ENCODE assay signal across 30 cellular contexts in genomic region chr20:33296206-33296605, GRCh38. TPM values are rescaled to one million over a fixed set of nuclear protein-coding genes. Genes with fewer than 3 reads are reported as not detected.
"Had no signal": no experiment of that assay in that cellular context is flagged by ENCODE, and none has a peak within 500 bp of the region (broad histone marks: within the 10 kb centered on the region; RNA-seq: fewer than 3 reads in every experiment).

No MANE protein-coding gene starts in this region.

- H3K4me1 ChIP-seq: ascending aorta, uterus had no signal

- ATAC-seq: activated CD4-positive, alpha-beta T cell treated with anti-CD3 and anti-CD28 coated beads for 36 hours; effector memory CD8-positive, alpha-beta T cell; heart right ventricle; natural killer cell treated with Interleukin-12 subunit alpha and Interleukin-12 subunit beta and Interleukin-15 and Interleukin-18, amount 100 ng/mL, for 72 hours; right cardiac atrium; stimulated activated naive CD8-positive, alpha-beta T cell treated with anti-CD3 and anti-CD28 coated beads, Interleukin-15, Interleukin-2, amounts not matched to agents 100 U/mL and 50 U/mL, for 24 hours had no signal

- H3K36me3 ChIP-seq: ascending aorta, heart right ventricle, left ventricle myocardium inferior, thoracic aorta, uterus had no signal

- H3K4me3 ChIP-seq: ascending aorta, heart right ventricle, left ventricle myocardium inferior, lung, thoracic aorta, uterus had no signal

- H3K27ac ChIP-seq: ascending aorta, heart right ventricle, left ventricle myocardium inferior, thoracic aorta, uterus had no signal

- H3K9me3 ChIP-seq: ascending aorta, heart right ventricle, left ventricle myocardium inferior, thoracic aorta, uterus had no signal

- H3K27me3 ChIP-seq: ascending aorta had no signal

- DNase-seq: activated CD4-positive, alpha-beta T cell treated with anti-CD3 and anti-CD28 coated beads for 36 hours; activated CD4-positive, alpha-beta T cell treated with anti-CD3 and anti-CD28 coated beads, Interleukin-2, amount 50 U/mL, for 4 hours; activated CD4-positive, CD25-positive, alpha-beta regulatory T cell; activated effector memory CD4-positive, alpha-beta T cell treated with anti-CD3 and anti-CD28 coated beads, Interleukin-2, amount 50 U/mL, for 16 hours; activated naive CD4-positive, alpha-beta T cell treated with anti-CD3 and anti-CD28 coated beads for 36 hours; activated naive CD8-positive, alpha-beta T cell treated with anti-CD3 and anti-CD28 coated beads, Interleukin-2, amount 10 ng/mL, durations not matched to agents 7 days and 5 days; caudate nucleus; cortex of kidney; effector memory CD8-positive, alpha-beta T cell; erythroblast; foreskin melanocyte; heart right ventricle; kidney glomerular epithelial cell; left ventricle myocardium inferior; mesendoderm; right cardiac atrium; stimulated activated CD4-positive, alpha-beta T cell treated with anti-CD3 and anti-CD28 coated beads, Interleukin-4, amount 100 ng/mL, for 1 hour; stimulated activated naive CD8-positive, alpha-beta T cell treated with anti-CD3 and anti-CD28 coated beads, Interleukin-15, Interleukin-2, amounts not matched to agents 100 U/mL and 50 U/mL, for 24 hours; T-helper 1 cell; uterus had no signal

RNA-seq across cellular contexts. Expression of gene BPIFB1, which starts 13.2 kb away (rescaled TPM):
- total RNA-seq: activated CD4-positive, alpha-beta T cell treated with anti-CD3 and anti-CD28 coated beads for 36 hours; activated naive CD4-positive, alpha-beta T cell treated with anti-CD3 and anti-CD28 coated beads for 36 hours; activated naive CD8-positive, alpha-beta T cell treated with anti-CD3 and anti-CD28 coated beads, Interleukin-2, amount 10 ng/mL, durations not matched to agents 7 days and 5 days; activated T-helper 1 cell treated with anti-CD3 and anti-CD28 coated beads, Interleukin-12 subunit alpha, Interleukin-12 subunit beta, Interleukin-2, Interleukin-4 antibody, amounts not matched to agents 30 ng/mL and 10 ng/mL and 1 ng/mL, durations not matched to agents 14 hours and 24 hours and 36 hours; ascending aorta; chondrocyte; glomerular endothelial cell; heart right ventricle; left ventricle myocardium inferior; mononuclear cell; natural killer cell treated with Interleukin-12 subunit alpha and Interleukin-12 subunit beta and Interleukin-15 and Interleukin-18, amount 100 ng/mL, for 72 hours; omental fat pad; right cardiac atrium; subcutaneous adipose tissue; thoracic aorta had no signal
- polyA plus RNA-seq: right cardiac atrium had no signal
